14 cellular contexts compared by ENCODE assay signal in genomic region chr10:92747600-92747999, GRCh38. TPM values are rescaled to one million over a fixed set of nuclear protein-coding genes. Genes with fewer than 3 reads are reported as not detected.
DNase-seq lines count a peak whose midpoint lies in the region; ATAC-seq lines count a peak whose summit lies in the region.
"Had no signal": no experiment of that assay in that cellular context is flagged by ENCODE, and none has a peak within 500 bp of the region (broad histone marks: within the 10 kb centered on the region; RNA-seq: fewer than 3 reads in every experiment).

No MANE protein-coding gene starts in this region.

- DNase-seq in NCI-H748 (lab: John Stamatoyannopoulos, UW; ENCODE audit: unreplicated experiment) (peak; percentile 31), NCI-H748 treated with DMSO at 0.1 percent for 48 hours (lab: John Stamatoyannopoulos, UW) (no peak), naive B cell (peak; percentile 58), caudate nucleus (lab: John Stamatoyannopoulos, UW) (no peak), NCI-H774 (lab: John Stamatoyannopoulos, UW) (no peak)
- peak; percentile 56 for DNase-seq in Jurkat, Clone E6-1 (ENCODE audit: low read depth, low spot score)
- DNase-seq in activated CD8-positive, alpha-beta T cell treated with anti-CD3 and anti-CD28 coated beads, Interleukin-2, amount 10 ng/mL, durations not matched to agents 7 days and 5 days, result peak; percentile 69
- DNase-seq: 8988T, anterior cingulate cortex, NCI-H1417, NCI-H69 had no signal

- no peak overlapping the region for H3K4me3 ChIP-seq in Jurkat, Clone E6-1 (ENCODE audit: low read length)
- H3K4me3 ChIP-seq: SK-N-MC, upper lobe of left lung had no signal

- no peak overlapping the region for H3K4me3 Mint-ChIP-seq in activated CD8-positive, alpha-beta T cell treated with anti-CD3 and anti-CD28 coated beads, Interleukin-2, amount 10 ng/mL, durations not matched to agents 7 days and 5 days
- H3K4me3 Mint-ChIP-seq in naive B cell, result peak overlapping the region in 5 of 8 donors; percentile 17 to 59 (median 50)

- H3K27ac Mint-ChIP-seq in activated CD8-positive, alpha-beta T cell treated with anti-CD3 and anti-CD28 coated beads, Interleukin-2, amount 10 ng/mL, durations not matched to agents 7 days and 5 days, result no peak overlapping the region
- peak overlapping the region; percentile 32 to 96 (median 92) for H3K27ac Mint-ChIP-seq in naive B cell

- ATAC-seq in activated CD8-positive, alpha-beta T cell treated with anti-CD3 and anti-CD28 coated beads, Interleukin-2, amount 10 ng/mL, durations not matched to agents 7 days and 5 days, result peak; percentile 86
- ATAC-seq in naive B cell (ENCODE audit: low read depth in 2 of 2), result peak; percentile 88 to 89
- no peak for ATAC-seq in HG02678 (IDR thresholded peaks at IDR 0.05; ENCODE audit: unreplicated experiment)

- H3K27me3 Mint-ChIP-seq in activated CD8-positive, alpha-beta T cell treated with anti-CD3 and anti-CD28 coated beads, Interleukin-2, amount 10 ng/mL, durations not matched to agents 7 days and 5 days (ENCODE audit: low read depth), result peaks cover 34% of the 10 kb centered on the region
- no peaks in the 10 kb centered on the region for H3K27me3 Mint-ChIP-seq in naive B cell

- CTCF ChIA-PET in activated CD8-positive, alpha-beta T cell treated with anti-CD3 and anti-CD28 coated beads, Interleukin-2, amount 10 ng/mL, durations not matched to agents 7 days and 5 days (lab: Charles Lee), result interaction anchor here (1.0 to 1.3 kb wide), 2 partner anchors 96 to 133 kb away, joined by 3 to 6 read pairs; no protein-coding TSS in a partner anchor

- POLR2A ChIA-PET in activated CD8-positive, alpha-beta T cell treated with anti-CD3 and anti-CD28 coated beads, Interleukin-2, amount 10 ng/mL, durations not matched to agents 7 days and 5 days (lab: Charles Lee), result no interaction called here

- no peaks in the 10 kb centered on the region for H3K36me3 Mint-ChIP-seq in activated CD8-positive, alpha-beta T cell treated with anti-CD3 and anti-CD28 coated beads, Interleukin-2, amount 10 ng/mL, durations not matched to agents 7 days and 5 days (ENCODE audit: low read depth)
- H3K36me3 Mint-ChIP-seq in naive B cell, result no peaks in the 10 kb centered on the region

- H3K27ac ChIP-seq in caudate nucleus (ENCODE audit: low read depth, low read length), result no peak overlapping the region
- H3K27ac ChIP-seq: SK-N-MC, upper lobe of left lung had no signal

- H3K4me1 Mint-ChIP-seq in activated CD8-positive, alpha-beta T cell treated with anti-CD3 and anti-CD28 coated beads, Interleukin-2, amount 10 ng/mL, durations not matched to agents 7 days and 5 days (ENCODE audit: low read depth), result peaks cover 19% of the 10 kb centered on the region
- H3K4me1 Mint-ChIP-seq in naive B cell, result peaks cover 54 to 74% (median 65%) of the 10 kb centered on the region in 3 donors

- no peaks in the 10 kb centered on the region for H3K9me3 Mint-ChIP-seq in activated CD8-positive, alpha-beta T cell treated with anti-CD3 and anti-CD28 coated beads, Interleukin-2, amount 10 ng/mL, durations not matched to agents 7 days and 5 days (ENCODE audit: insufficient read depth)
- H3K9me3 Mint-ChIP-seq in naive B cell, result peaks cover 0 to 2% (median 0%) of the 10 kb centered on the region in 7 donors

RNA-seq across cellular contexts. Expression of gene HHEX, which starts 57.8 kb away (rescaled TPM):
- polyA plus RNA-seq in Jurkat, Clone E6-1 (2012; ENCODE audit: insufficient read depth, insufficient read length), result 10.5 TPM
- total RNA-seq in activated CD8-positive, alpha-beta T cell treated with anti-CD3 and anti-CD28 coated beads, Interleukin-2, amount 10 ng/mL, durations not matched to agents 7 days and 5 days, result under 1 TPM in 1 of 2 experiments, not detected in 1; 0.13 TPM
- 100 to 1,000 TPM; 140 to 208 (median 160) TPM for polyA plus RNA-seq in naive B cell (ENCODE audit: low read depth in 6 of 6)

Comparison
In these comparisons a context has a peak if more than half of its experiments do, and no peak if none do; other contexts are left out.
1. DNase-seq: peak in NCI-H748 (single experiment), Jurkat, Clone E6-1 (single experiment), activated CD8-positive, alpha-beta T cell treated with anti-CD3 and anti-CD28 coated beads, Interleukin-2, amount 10 ng/mL, durations not matched to agents 7 days and 5 days (single experiment) and naive B cell (single experiment); none in NCI-H748 treated with DMSO at 0.1 percent for 48 hours (single experiment), caudate nucleus (0 of 61) and NCI-H774 (single experiment).